1 cellular context compared by ENCODE assay signal in genomic region chr6:43773981-43774775, GRCh38.
TF ChIP-seq lines count a peak whose summit lies in the region.

No MANE protein-coding gene starts in this region.

TF ChIP-seq in HepG2, 621 proteins besides CTCF, POLR2A, EP300 and RAD21 (continued from another document):
- TF ChIP-seq SOX6 (IDR thresholded peaks at IDR 0.05) (no peak), SOX6 (CRISPR knock-in tag; IDR thresholded peaks at IDR 0.05) (no peak), PRDM4 (CRISPR knock-in tag; IDR thresholded peaks at IDR 0.05; ENCODE audit: borderline replicate concordance) (no peak), THAP11 (CRISPR knock-in tag; IDR thresholded peaks at IDR 0.05) (0 out of 2 replicates have a peak, but pooled peaks have one; percentile 7), ZNF274 (CRISPR knock-in tag; IDR thresholded peaks at IDR 0.05) (no peak), ZBTB49 (CRISPR knock-in tag; IDR thresholded peaks at IDR 0.05; ENCODE audit: borderline replicate concordance) (no peak), HMGXB3 (CRISPR knock-in tag; IDR thresholded peaks at IDR 0.05; ENCODE audit: borderline replicate concordance) (no peak), DZIP1 (CRISPR knock-in tag; IDR thresholded peaks at IDR 0.05) (no peak), MYC (CRISPR knock-in tag; IDR thresholded peaks at IDR 0.05; ENCODE audit: borderline replicate concordance) (0 out of 2 replicates have a peak, but pooled peaks have one; percentile 44), SP140L (CRISPR knock-in tag; IDR thresholded peaks at IDR 0.05; ENCODE audit: borderline replicate concordance) (no peak), ZNF142 (CRISPR knock-in tag; IDR thresholded peaks at IDR 0.05) (0 out of 2 replicates have a peak, but pooled peaks have one; percentile 33), ZSCAN31 (CRISPR knock-in tag; IDR thresholded peaks at IDR 0.05; ENCODE audit: low read depth) (no peak), ZNF207 (IDR thresholded peaks at IDR 0.05; ENCODE audit: borderline replicate concordance) (no peak), ZNF484 (CRISPR knock-in tag; IDR thresholded peaks at IDR 0.05; ENCODE audit: borderline replicate concordance, low read depth) (no peak), ZNF432 (CRISPR knock-in tag; IDR thresholded peaks at IDR 0.05; ENCODE audit: borderline replicate concordance) (no peak), ZBTB44 (CRISPR knock-in tag; IDR thresholded peaks at IDR 0.05) (no peak), ZNF543 (CRISPR knock-in tag; IDR thresholded peaks at IDR 0.05) (no peak), HOXD1 (CRISPR knock-in tag; IDR thresholded peaks at IDR 0.05) (no peak), HMG20B (CRISPR knock-in tag; conservative IDR thresholded peaks at IDR 0.05) (no peak)
